ENCODE assay signal across 1 cellular context in the genomic region with DNA sequence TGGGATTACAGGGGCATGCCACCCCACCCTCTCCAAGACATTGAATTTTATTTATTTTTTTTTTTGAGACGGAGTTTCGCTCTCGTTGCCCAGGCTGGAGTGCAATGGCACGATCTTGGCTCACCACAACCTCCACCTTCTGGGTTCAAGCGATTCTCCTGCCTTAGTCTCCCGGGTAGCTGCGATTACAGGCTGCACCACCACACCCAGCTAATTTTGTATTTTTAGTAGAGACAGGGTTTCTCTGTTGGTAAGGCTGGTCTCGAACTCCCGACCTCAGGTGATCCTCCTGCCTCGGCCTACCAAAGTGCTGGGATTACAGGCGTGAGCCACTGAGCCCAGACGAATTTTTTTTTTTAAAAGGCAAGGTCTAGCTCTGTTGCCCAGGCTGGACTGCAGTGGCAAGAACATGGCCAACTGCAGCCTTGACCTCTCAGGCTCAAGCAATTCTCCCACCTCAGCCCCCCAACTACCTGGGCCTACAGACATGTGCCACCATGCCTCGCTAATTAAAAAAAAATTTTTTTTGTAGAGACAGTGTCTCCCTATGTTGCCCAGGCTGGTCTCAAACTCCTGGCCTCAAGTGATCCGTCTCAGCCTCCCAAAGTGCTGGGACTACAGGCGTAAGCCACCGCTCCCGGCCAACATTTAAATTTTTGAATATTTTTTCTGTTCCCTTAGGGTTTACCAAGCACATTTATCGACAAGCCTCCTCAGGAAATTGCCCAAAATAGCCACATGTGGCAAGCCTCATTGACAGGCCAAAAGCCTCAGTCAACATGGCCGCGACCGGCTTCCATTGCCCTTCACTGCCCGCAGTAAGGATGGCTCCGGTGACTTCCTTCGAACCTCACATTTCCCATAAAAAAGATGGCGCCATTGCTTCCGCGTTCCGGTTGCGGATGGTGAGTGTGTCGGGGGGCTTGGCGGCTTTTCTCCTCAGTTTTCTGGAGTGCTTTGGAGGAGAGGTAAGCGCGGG.
TF ChIP-seq lines count a peak whose summit lies in the region.

A gene with protein sequence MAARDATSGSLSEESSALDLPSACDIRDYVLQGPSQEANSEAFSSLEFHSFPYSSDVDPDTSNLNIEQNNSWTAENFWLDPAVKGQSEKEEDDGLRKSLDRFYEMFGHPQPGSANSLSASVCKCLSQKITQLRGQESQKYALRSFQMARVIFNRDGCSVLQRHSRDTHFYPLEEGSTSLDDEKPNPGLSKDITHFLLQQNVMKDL (plus strand): TSS at position 890 of the 979 bp plus-strand sequence. CDS start 22,465 bp downstream, outside the sequence.

TF ChIP-seq in GM23338, 12 proteins besides CTCF, POLR2A, EP300 and RAD21:
- 0 out of 2 replicates have a peak, but pooled peaks have one; percentile 30 for TF ChIP-seq ZNF114 (CRISPR knock-in tag; IDR thresholded peaks at IDR 0.05)
- TF ChIP-seq, protein P1, sequence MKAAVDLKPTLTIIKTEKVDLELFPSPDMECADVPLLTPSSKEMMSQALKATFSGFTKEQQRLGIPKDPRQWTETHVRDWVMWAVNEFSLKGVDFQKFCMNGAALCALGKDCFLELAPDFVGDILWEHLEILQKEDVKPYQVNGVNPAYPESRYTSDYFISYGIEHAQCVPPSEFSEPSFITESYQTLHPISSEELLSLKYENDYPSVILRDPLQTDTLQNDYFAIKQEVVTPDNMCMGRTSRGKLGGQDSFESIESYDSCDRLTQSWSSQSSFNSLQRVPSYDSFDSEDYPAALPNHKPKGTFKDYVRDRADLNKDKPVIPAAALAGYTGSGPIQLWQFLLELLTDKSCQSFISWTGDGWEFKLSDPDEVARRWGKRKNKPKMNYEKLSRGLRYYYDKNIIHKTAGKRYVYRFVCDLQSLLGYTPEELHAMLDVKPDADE (IDR thresholded peaks at IDR 0.05) = peak; percentile 93
- TF ChIP-seq EZH2 (IDR thresholded peaks at IDR 0.05; ENCODE audit: low read depth, unreplicated experiment) = no peak
